ENCODE assay signal across 8 cellular contexts in genomic region chr9:115204827-115205506, GRCh38.
DNase-seq lines count a peak whose midpoint lies in the region; ATAC-seq, FAIRE-seq and TF ChIP-seq lines count a peak whose summit lies in the region.

No MANE protein-coding gene starts in this region.

- no peak overlapping the region for H4K91ac ChIP-seq in H9 (ENCODE audit: insufficient read length, low read depth, low read length)

- H3K14ac ChIP-seq in H9 (ENCODE audit: insufficient read depth, low read length) = no peak overlapping the region

- no peak overlapping the region for H3K4me2 ChIP-seq in H9 (ENCODE audit: insufficient read depth, insufficient read length, low read length)

- H4K20me1 ChIP-seq in H9 (ENCODE audit: control insufficient read depth, insufficient read depth, insufficient read length) = no peaks in the 10 kb centered on the region

- H3K27me3 ChIP-seq in H9 (ENCODE audit: insufficient read depth, low read length) = no peaks in the 10 kb centered on the region

- DNase-seq in GM13976 (ENCODE audit: low spot score) (peak; percentile 8), HTR-8/SVneo (ENCODE audit: insufficient read length, low spot score) (peak; percentile 22), foreskin fibroblast (peak; percentile 84 to 89), H9 (no peak), Right ventricle myocardium inferior (ENCODE audit: missing footprints) (no peak), NCI-H446 treated with DMSO at 0.1 percent for 48 hours (lab: John Stamatoyannopoulos, UW) (no peak)
- no peak for DNase-seq in stimulated activated CD4-positive, alpha-beta T cell treated with anti-CD3 and anti-CD28 coated beads, Interleukin-12 subunit alpha, Interleukin-12 subunit beta, amount 100 ng/mL, for 4 hours

- H2BK15ac ChIP-seq in H9 (ENCODE audit: low read depth, low read length) = no peak overlapping the region

- H3K4me3 ChIP-seq in foreskin fibroblast (ENCODE audit: low read depth in 1 of 2, low read length in 2 of 2) = no peak overlapping the region

- peaks cover 3 to 6% of the 10 kb centered on the region in 2 experiments; a peak in 3 of 4 replicates for H3K4me1 Mint-ChIP-seq in H9

- peak; percentile 54 for ATAC-seq in GM21786 (IDR thresholded peaks at IDR 0.05; ENCODE audit: unreplicated experiment)
- no peak for ATAC-seq in Right ventricle myocardium inferior

- no peaks in the 10 kb centered on the region for H3K36me3 Mint-ChIP-seq in H9 (ENCODE audit: insufficient read depth in 1 of 3, low read depth in 3 of 3)

- in situ Hi-C loops in GM13976 (cut with MboI; ENCODE audit: low sequenced_read_pairs, unreplicated experiment) = loop anchor here (10.0 kb wide), 1 partner anchor 170 kb away; no protein-coding TSS in a partner anchor

- H2BK12ac ChIP-seq in H9 (ENCODE audit: insufficient read length, low read depth, low read length) = no peak overlapping the region

- no peak for FAIRE-seq in HTR-8/SVneo (lab: Jason Lieb, UNC)

- intact Hi-C loops in Right ventricle myocardium inferior (cut with DNase I) = no loop called here

- no peaks in the 10 kb centered on the region for H3K79me1 ChIP-seq in H9 (ENCODE audit: insufficient read depth, low read depth, low read length, poor library complexity, severe bottlenecking)

- no peak overlapping the region for H4K5ac ChIP-seq in H9 (ENCODE audit: insufficient read length, low read depth, low read length)

- H3K9ac ChIP-seq in H9 (ENCODE audit: extremely low read depth, insufficient read length, low read length) = no peak overlapping the region

- peaks cover 2% of the 10 kb centered on the region; the same call in 1 of the 2 replicates for H3K4me1 ChIP-seq in H9 (ENCODE audit: insufficient read depth, low read length)

- no peak overlapping the region for H3K27ac ChIP-seq in H9 (ENCODE audit: insufficient read length, low read depth, low read length)

- no peak overlapping the region for H2BK120ac ChIP-seq in H9 (ENCODE audit: low read depth, low read length, poor library complexity, severe bottlenecking)

- H3K56ac ChIP-seq in H9 (ENCODE audit: insufficient read length, low read depth, low read length) = no peak overlapping the region

- H3K23me2 ChIP-seq in H9 (ENCODE audit: insufficient read length, low read depth, low read length, poor library complexity, severe bottlenecking) = no peaks in the 10 kb centered on the region

- TF ChIP-seq CTCF in GM13976 (IDR thresholded peaks at IDR 0.05; ENCODE audit: borderline replicate concordance, control extremely low read depth, extremely low read depth, insufficient read depth, missing control alignments) (no peak), foreskin fibroblast (IDR thresholded peaks at IDR 0.05; ENCODE audit: low read depth, low read length) (no peak), H9 (conservative IDR thresholded peaks at IDR 0.05) (no peak)

- H3T11ph ChIP-seq in H9 (ENCODE audit: low read length) = no peak overlapping the region

- H3K4me3 Mint-ChIP-seq in H9 = no peak overlapping the region

- no peak overlapping the region for H3K18ac ChIP-seq in H9 (ENCODE audit: insufficient read length, low read depth, low read length)

- no peaks in the 10 kb centered on the region for H3K9me3 ChIP-seq in H9 (ENCODE audit: control insufficient read depth, low read depth, low read length)

- H3K79me2 ChIP-seq in H9 (ENCODE audit: insufficient read depth, low read length) = no peaks in the 10 kb centered on the region

- H3K27me3 Mint-ChIP-seq in H9 (ENCODE audit: low read depth) = no peaks in the 10 kb centered on the region

- no peak overlapping the region for H2BK5ac ChIP-seq in H9 (ENCODE audit: insufficient read length, low read length)

- H2AK5ac ChIP-seq in H9 (ENCODE audit: insufficient read length, low read length) = no peak overlapping the region

- H3K23ac ChIP-seq in H9 (ENCODE audit: insufficient read length, low read depth, low read length) = no peak overlapping the region

- no peak overlapping the region for H4K8ac ChIP-seq in H9 (replicated peaks; ENCODE audit: insufficient read length, low read depth, low read length)

- no CpG with 5 or more reads among the region's 2 CpGs for WGBS in H9 (ENCODE audit: extremely low coverage, insufficient read length, low lambda C conversion rate)

- no peaks in the 10 kb centered on the region for H3K9me3 Mint-ChIP-seq in H9

- H3K4ac ChIP-seq in H9 (ENCODE audit: low read depth, low read length) = no peak overlapping the region

- H2BK20ac ChIP-seq in H9 (ENCODE audit: low read depth, low read length, poor library complexity, severe bottlenecking) = no peak overlapping the region

- no peak overlapping the region for H3K27ac Mint-ChIP-seq in H9

- no peak overlapping the region for H2AFZ ChIP-seq in H9 (ENCODE audit: low read length)

Comparison
In these comparisons a context has a peak if more than half of its experiments do, and no peak if none do; other contexts are left out.
1. DNase-seq: peak in GM13976 (single experiment), HTR-8/SVneo (single experiment) and foreskin fibroblast (2 of 2); none in H9 (single experiment), Right ventricle myocardium inferior (single experiment), stimulated activated CD4-positive, alpha-beta T cell treated with anti-CD3 and anti-CD28 coated beads, Interleukin-12 subunit alpha, Interleukin-12 subunit beta, amount 100 ng/mL, for 4 hours (single experiment) and NCI-H446 treated with DMSO at 0.1 percent for 48 hours (single experiment).